ENCODE assay signal across 8 cellular contexts in genomic region chr4:48780867-48781219, GRCh38. TPM values are rescaled to one million over a fixed set of nuclear protein-coding genes. Genes with fewer than 3 reads are reported as not detected.
DNase-seq lines count a peak whose midpoint lies in the region; TF ChIP-seq lines count a peak whose summit lies in the region.

No MANE protein-coding gene starts in this region.

- no peaks in the 10 kb centered on the region for H3K36me3 Mint-ChIP-seq in chondrocyte (ENCODE audit: low read depth)

- H3K9me3 Mint-ChIP-seq in chondrocyte (ENCODE audit: low read depth) = no peaks in the 10 kb centered on the region

- no peak for TF ChIP-seq CTCF in chondrocyte (IDR thresholded peaks at IDR 0.05)

- peaks cover 39% of the 10 kb centered on the region for H3K4me1 Mint-ChIP-seq in chondrocyte (ENCODE audit: low read depth)

- DNase-seq in activated CD8-positive, alpha-beta memory T cell treated with anti-CD3 and anti-CD28 coated beads for 4 hours (ENCODE audit: low read depth in 2 of 2) = peak; percentile 2 to 20
- no peak for DNase-seq in activated CD8-positive, alpha-beta memory T cell treated with anti-CD3 and anti-CD28 coated beads for 24 hours
- DNase-seq in T-helper 2 cell (peak in 3 of 5 experiments; percentile 21 to 82 (median 29)), chondrocyte (ENCODE audit: low spot score) (no peak), medulla oblongata (ENCODE audit: extremely low spot score) (peak; percentile 68), NCI-H82 (lab: John Stamatoyannopoulos, UW) (no peak), NCI-H128 (lab: John Stamatoyannopoulos, UW; ENCODE audit: unreplicated experiment) (no peak)
- DNase-seq in stimulated activated naive CD4-positive, alpha-beta T cell treated with Interleukin-2 at 50 U/mL for 16 hours (lab: John Stamatoyannopoulos, UW) = peak; percentile 12

- H3K4me3 Mint-ChIP-seq in chondrocyte (ENCODE audit: unreplicated experiment) = peak overlapping the region; percentile 93

- no peaks in the 10 kb centered on the region for H3K27me3 Mint-ChIP-seq in chondrocyte (ENCODE audit: low read depth)

- peak overlapping the region; percentile 99 for H3K27ac Mint-ChIP-seq in chondrocyte (ENCODE audit: unreplicated experiment)

RNA-seq across cellular contexts. Expression of gene FRYL, which starts 0.8 kb away (rescaled TPM):
- total RNA-seq in chondrocyte = 29.3 to 45.4 TPM (median 30.8 TPM) in 3 replicates

RNA-seq across cellular contexts. Expression of gene OCIAD1, which starts 50.0 kb away (rescaled TPM):
- total RNA-seq in chondrocyte = 119 to 132 TPM (median 120 TPM) in 3 replicates

Comparison
In these comparisons a context has a peak if more than half of its experiments do, and no peak if none do; other contexts are left out.
1. DNase-seq: peak in activated CD8-positive, alpha-beta memory T cell treated with anti-CD3 and anti-CD28 coated beads for 4 hours (2 of 2), T-helper 2 cell (3 of 5), medulla oblongata (single experiment) and stimulated activated naive CD4-positive, alpha-beta T cell treated with Interleukin-2 at 50 U/mL for 16 hours (single experiment); none in activated CD8-positive, alpha-beta memory T cell treated with anti-CD3 and anti-CD28 coated beads for 24 hours (single experiment), chondrocyte (single experiment), NCI-H82 (single experiment) and NCI-H128 (single experiment).